30 cellular contexts compared by ENCODE assay signal in genomic region chr10:31731711-31732110, GRCh38.
A peak's percentile ranks its signal among the peaks of the same experiment; 100 is the strongest.
DNase-seq lines count a peak whose midpoint lies in the region; TF ChIP-seq lines count a peak whose summit lies in the region.
"Had no signal": no experiment of that assay in that cellular context is flagged by ENCODE, and none has a peak within 500 bp of the region (broad histone marks: within the 10 kb centered on the region; RNA-seq: fewer than 3 reads in every experiment).

No MANE protein-coding gene starts in this region.

- no peaks in the 10 kb centered on the region for H3K9me2 ChIP-seq in neural cell (ENCODE audit: insufficient read depth, low read length)

- peaks cover 7 to 15% (median 12%) of the 10 kb centered on the region in 7 donors for H3K9me3 Mint-ChIP-seq in CD14-positive monocyte
- H3K9me3 Mint-ChIP-seq: CD8-positive, alpha-beta T cell had no signal

- TF ChIP-seq CTCF in CD14-positive monocyte (IDR thresholded peaks at IDR 0.05), result no peak
- TF ChIP-seq CTCF in neural cell (IDR thresholded peaks at IDR 0.05; ENCODE audit: poor library complexity, severe bottlenecking), result no peak

- H3K27me3 ChIP-seq in neural cell (ENCODE audit: insufficient read depth, low read depth, low read length) (no peaks in the 10 kb centered on the region), SJCRH30 (no peaks in the 10 kb centered on the region), H7 (ENCODE audit: control insufficient read depth, insufficient read depth, low read length) (no peaks in the 10 kb centered on the region)
- H3K27me3 ChIP-seq: BE2C; BLaER1; BLaER1 treated with 17β-estradiol and CSF1 and Interleukin-3, amounts not matched to agents 10 nM and 100 nM had no signal

- H3K79me2 ChIP-seq in neural cell (replicated peaks; ENCODE audit: insufficient read depth, low read length), result no peaks in the 10 kb centered on the region

- TF ChIP-seq EP300 in neural cell (conservative IDR thresholded peaks at IDR 0.05; ENCODE audit: poor library complexity, severe bottlenecking), result peak; percentile 88

- intact Hi-C loops in CD14-positive monocyte (cut with micrococcal nuclease), result no loop called here

- no peaks in the 10 kb centered on the region for H3K9me3 ChIP-seq in neural cell (ENCODE audit: low read length)
- H3K9me3 ChIP-seq in SJCRH30 (replicated peaks), result peaks cover 25% of the 10 kb centered on the region
- H3K9me3 ChIP-seq: BE2C, Caco-2 had no signal

- no peaks in the 10 kb centered on the region for H3K36me3 Mint-ChIP-seq in CD14-positive monocyte
- H3K36me3 Mint-ChIP-seq: CD4-positive, alpha-beta memory T cell; CD4-positive, CD25-positive, alpha-beta regulatory T cell; CD8-positive, alpha-beta memory T cell had no signal

- H3K4me1 Mint-ChIP-seq in CD14-positive monocyte, result no peaks in the 10 kb centered on the region
- H3K4me1 Mint-ChIP-seq: B cell; CD4-positive, alpha-beta memory T cell; CD4-positive, CD25-positive, alpha-beta regulatory T cell; CD8-positive, alpha-beta memory T cell had no signal

- no peak overlapping the region for H3K4me3 Mint-ChIP-seq in CD14-positive monocyte
- H3K4me3 Mint-ChIP-seq: B cell; CD4-positive, alpha-beta memory T cell; CD4-positive, alpha-beta T cell; CD4-positive, CD25-positive, alpha-beta regulatory T cell; CD8-positive, alpha-beta memory T cell; CD8-positive, alpha-beta T cell had no signal

- H3K27ac ChIP-seq in neural cell (ENCODE audit: low read length) (no peak overlapping the region), SJCRH30 (no peak overlapping the region)
- H3K27ac ChIP-seq: 22Rv1; A549; BLaER1; BLaER1 treated with 17β-estradiol and CSF1 and Interleukin-3, amounts not matched to agents 10 nM and 100 nM; C4-2B had no signal

- no peaks in the 10 kb centered on the region for H3K4me1 ChIP-seq in SJCRH30
- H3K4me1 ChIP-seq: A549; BE2C; BLaER1; BLaER1 treated with 17β-estradiol and CSF1 and Interleukin-3, amounts not matched to agents 10 nM and 100 nM; Caco-2 had no signal

- H3K9ac ChIP-seq in neural cell (ENCODE audit: low read length), result no peak overlapping the region
- H3K9ac ChIP-seq: BLaER1; BLaER1 treated with 17β-estradiol and CSF1 and Interleukin-3, amounts not matched to agents 10 nM and 100 nM had no signal

- H3K36me3 ChIP-seq in neural cell (ENCODE audit: insufficient read depth, low read length) (no peaks in the 10 kb centered on the region), SJCRH30 (no peaks in the 10 kb centered on the region), H7 (replicated peaks; ENCODE audit: control insufficient read depth, insufficient read depth, low read length) (no peaks in the 10 kb centered on the region)
- H3K36me3 ChIP-seq: BE2C; BLaER1; BLaER1 treated with 17β-estradiol and CSF1 and Interleukin-3, amounts not matched to agents 10 nM and 100 nM had no signal

- DNase-seq in CD14-positive monocyte (ENCODE audit: low spot score), result peak; percentile 11
- DNase-seq in SJCRH30, result no peak
- DNase-seq in H7, result no peak
- DNase-seq: 8988T; ACHN; AML-193; BE2C; C1 segment of cervical spinal cord; Caco-2; Calu3; CD4-positive, alpha-beta memory T cell; CD4-positive, alpha-beta T cell; CD4-positive, CD25-positive, alpha-beta regulatory T cell; CD8-positive, alpha-beta memory T cell; CD8-positive, alpha-beta T cell; COR-L47; DMS 273 treated with DMSO at 0.1 percent for 48 hours; DMS153; DMS53; DMS79; DMS79 treated with DMSO at 0.1 percent for 48 hours; DND-41; EL had no signal

- no peak overlapping the region for H2AFZ ChIP-seq in neural cell (ENCODE audit: low read depth, low read length)

- H3F3A ChIP-seq in neural cell (ENCODE audit: insufficient read depth, low read length, poor library complexity, severe bottlenecking), result no peaks in the 10 kb centered on the region

- peaks cover 1 to 3% (median 2%) of the 10 kb centered on the region in 3 donors for H3K27me3 Mint-ChIP-seq in CD14-positive monocyte (ENCODE audit: low read depth in 3 of 3)

- H3K27ac Mint-ChIP-seq in CD14-positive monocyte, result no peak overlapping the region
- H3K27ac Mint-ChIP-seq: B cell; CD4-positive, alpha-beta T cell; CD4-positive, CD25-positive, alpha-beta regulatory T cell; CD8-positive, alpha-beta memory T cell; CD8-positive, alpha-beta T cell had no signal

- H4K20me1 ChIP-seq in neural cell (ENCODE audit: insufficient read depth), result no peaks in the 10 kb centered on the region
- H4K20me1 ChIP-seq: BLaER1; BLaER1 treated with 17β-estradiol and CSF1 and Interleukin-3, amounts not matched to agents 10 nM and 100 nM had no signal

- TF ChIP-seq RAD21 in neural cell (conservative IDR thresholded peaks at IDR 0.05), result no peak

- H3K4me2 ChIP-seq in neural cell (ENCODE audit: low read length), result no peak overlapping the region
- H3K4me2 ChIP-seq: A549; BLaER1; BLaER1 treated with 17β-estradiol and CSF1 and Interleukin-3, amounts not matched to agents 10 nM and 100 nM had no signal

- H3K4me3 ChIP-seq in neural cell (ENCODE audit: low read length) (no peak overlapping the region), SJCRH30 (no peak overlapping the region), H7 (ENCODE audit: insufficient read depth, low read depth, low read length) (no peak overlapping the region)
- H3K4me3 ChIP-seq: A549; BLaER1; BLaER1 treated with 17β-estradiol and CSF1 and Interleukin-3, amounts not matched to agents 10 nM and 100 nM had no signal

TF ChIP-seq in neural cell, 6 proteins besides CTCF, POLR2A, EP300 and RAD21:
- peak; percentile 79 for TF ChIP-seq POLR2AphosphoS5 (IDR thresholded peaks at IDR 0.05)
- TF ChIP-seq EZH2 (IDR thresholded peaks at IDR 0.05; ENCODE audit: borderline replicate concordance, insufficient read depth, low read length, poor library complexity, severe bottlenecking), result no peak
- TF ChIP-seq TAF1 (IDR thresholded peaks at IDR 0.05; ENCODE audit: low read depth), result no peak
- TF ChIP-seq, protein P1, sequence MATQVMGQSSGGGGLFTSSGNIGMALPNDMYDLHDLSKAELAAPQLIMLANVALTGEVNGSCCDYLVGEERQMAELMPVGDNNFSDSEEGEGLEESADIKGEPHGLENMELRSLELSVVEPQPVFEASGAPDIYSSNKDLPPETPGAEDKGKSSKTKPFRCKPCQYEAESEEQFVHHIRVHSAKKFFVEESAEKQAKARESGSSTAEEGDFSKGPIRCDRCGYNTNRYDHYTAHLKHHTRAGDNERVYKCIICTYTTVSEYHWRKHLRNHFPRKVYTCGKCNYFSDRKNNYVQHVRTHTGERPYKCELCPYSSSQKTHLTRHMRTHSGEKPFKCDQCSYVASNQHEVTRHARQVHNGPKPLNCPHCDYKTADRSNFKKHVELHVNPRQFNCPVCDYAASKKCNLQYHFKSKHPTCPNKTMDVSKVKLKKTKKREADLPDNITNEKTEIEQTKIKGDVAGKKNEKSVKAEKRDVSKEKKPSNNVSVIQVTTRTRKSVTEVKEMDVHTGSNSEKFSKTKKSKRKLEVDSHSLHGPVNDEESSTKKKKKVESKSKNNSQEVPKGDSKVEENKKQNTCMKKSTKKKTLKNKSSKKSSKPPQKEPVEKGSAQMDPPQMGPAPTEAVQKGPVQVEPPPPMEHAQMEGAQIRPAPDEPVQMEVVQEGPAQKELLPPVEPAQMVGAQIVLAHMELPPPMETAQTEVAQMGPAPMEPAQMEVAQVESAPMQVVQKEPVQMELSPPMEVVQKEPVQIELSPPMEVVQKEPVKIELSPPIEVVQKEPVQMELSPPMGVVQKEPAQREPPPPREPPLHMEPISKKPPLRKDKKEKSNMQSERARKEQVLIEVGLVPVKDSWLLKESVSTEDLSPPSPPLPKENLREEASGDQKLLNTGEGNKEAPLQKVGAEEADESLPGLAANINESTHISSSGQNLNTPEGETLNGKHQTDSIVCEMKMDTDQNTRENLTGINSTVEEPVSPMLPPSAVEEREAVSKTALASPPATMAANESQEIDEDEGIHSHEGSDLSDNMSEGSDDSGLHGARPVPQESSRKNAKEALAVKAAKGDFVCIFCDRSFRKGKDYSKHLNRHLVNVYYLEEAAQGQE (IDR thresholded peaks at IDR 0.05; ENCODE audit: borderline replicate concordance), result peak; percentile 88
